17 cellular contexts compared by ENCODE assay signal in the genomic region with DNA sequence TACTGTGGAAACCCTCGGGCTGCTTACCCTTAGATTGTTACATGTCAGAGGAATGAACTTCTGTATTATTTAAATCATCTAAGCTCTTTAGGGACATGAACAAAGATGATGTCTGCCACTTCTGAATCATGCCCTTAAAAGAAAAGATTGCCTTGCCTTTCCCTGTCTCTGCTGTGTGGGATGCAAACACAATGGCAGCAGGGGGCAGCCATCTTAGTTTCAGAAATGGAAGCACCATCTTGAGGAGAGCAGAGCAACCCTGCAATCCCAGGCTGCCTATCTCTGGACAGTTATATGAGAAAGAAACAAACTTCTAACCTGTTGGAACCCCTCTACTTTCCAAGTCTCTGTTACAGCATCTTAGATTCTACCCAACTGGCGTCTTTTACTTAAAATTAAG. TPM values are rescaled to one million over a fixed set of nuclear protein-coding genes. Genes with fewer than 3 reads are reported as not detected.
DNase-seq lines count a peak whose midpoint lies in the region; ATAC-seq, FAIRE-seq and TF ChIP-seq lines count a peak whose summit lies in the region.
"Had no signal": no experiment of that assay in that cellular context is flagged by ENCODE, and none has a peak within 500 bp of the region (broad histone marks: within the 10 kb centered on the region; RNA-seq: fewer than 3 reads in every experiment).

No MANE protein-coding gene starts in this region.

- CTCF ChIA-PET in HepG2 (lab: Yijun Ruan, JAX; ENCODE audit: low intra/inter-chr PET ratio, low total read pairs) (no interaction called here), PC-3 (lab: Charles Lee) (interaction anchor here (0.5 kb wide), 1 partner anchor 107 kb away, joined by 3 read pairs; no protein-coding TSS in a partner anchor)

- H3K9me2 ChIP-seq in PC-3 (replicated peaks; ENCODE audit: low read length), result no peaks in the 10 kb centered on the region

- H3K9ac ChIP-seq in HepG2 (ENCODE audit: insufficient read depth, low read depth, low read length) (no peak overlapping the region), PC-3 (ENCODE audit: low read length) (no peak overlapping the region)
- H3K9ac ChIP-seq: BLaER1 had no signal

- ATAC-seq in HepG2 (no peak), right lobe of liver (no peak), PC-3 (no peak)
- ATAC-seq: GM12878 had no signal

- peaks cover 6% of the 10 kb centered on the region for H3K9me3 ChIP-seq in HepG2 (ENCODE audit: low read length)
- H3K9me3 ChIP-seq in right lobe of liver, result no peaks in the 10 kb centered on the region
- no peaks in the 10 kb centered on the region for H3K9me3 ChIP-seq in PC-3 (ENCODE audit: low read length)
- H3K9me3 ChIP-seq in neuron (ENCODE audit: low read length), result peaks cover 2% of the 10 kb centered on the region

- H3F3A ChIP-seq in PC-3 (ENCODE audit: low read length, unreplicated experiment), result no peaks in the 10 kb centered on the region

- H3K4me3 ChIP-seq in HepG2 (replicated peaks in 1 of 3; ENCODE audit: insufficient read depth in 1 of 3, low read depth in 2 of 3, low read length in 3 of 3) (no peak overlapping the region), right lobe of liver (no peak overlapping the region), PC-3 (ENCODE audit: low read length) (no peak overlapping the region), neuron (ENCODE audit: low read length) (no peak overlapping the region)
- H3K4me3 ChIP-seq: BLaER1, GM12878 had no signal

- BruUV-seq in HepG2 (replicated peaks; lab: Mats Ljungman, UMichigan) (no TSS peak), PC-3 (replicated peaks; lab: Mats Ljungman, UMichigan) (no TSS peak)

- no peak for FAIRE-seq in HepG2 (lab: Jason Lieb, UNC)
- FAIRE-seq: GM12878, GM19239, H54 had no signal

- no peaks in the 10 kb centered on the region for H4K20me1 ChIP-seq in HepG2 (ENCODE audit: insufficient read depth, low read length)
- H4K20me1 ChIP-seq in PC-3 (ENCODE audit: low read length), result no peaks in the 10 kb centered on the region
- H4K20me1 ChIP-seq: BLaER1 had no signal

- no peak for DNase-seq in HepG2 (ENCODE audit: low spot score)
- DNase-seq in right lobe of liver, result no peak
- DNase-seq in PC-3, result no peak
- DNase-seq in NCI-H128 (lab: John Stamatoyannopoulos, UW; ENCODE audit: unreplicated experiment), result no peak
- no peak for DNase-seq in SKM-1 treated with dmso at 0.1 percent for 144 hours (lab: John Stamatoyannopoulos, UW; ENCODE audit: unreplicated experiment)
- no peak for DNase-seq in OCI-M2 (lab: John Stamatoyannopoulos, UW; ENCODE audit: unreplicated experiment)
- DNase-seq: 8988T; CD4-positive, alpha-beta memory T cell; DMS79 treated with DMSO at 0.1 percent for 48 hours; HCEC 1CT had no signal

- in situ Hi-C loops in HepG2 (cut with HindIII; ENCODE audit: extremely low pct_ligation_motif_present, low pct_unique_long_range_greater_than_20kb), result no loop called here

- TF ChIP-seq CTCF in HepG2 (CRISPR knock-in tag; IDR thresholded peaks at IDR 0.05), result no peak
- TF ChIP-seq CTCF in right lobe of liver (IDR thresholded peaks at IDR 0.05), result no peak
- TF ChIP-seq CTCF in PC-3 (conservative IDR thresholded peaks at IDR 0.05; ENCODE audit: low read depth, low read length), result no peak

- POLR2A ChIA-PET in HepG2 (lab: Yijun Ruan, JAX) (interaction anchor here (1.3 kb wide), 1 partner anchor 36 kb away, joined by 5 read pairs; no protein-coding TSS in a partner anchor), PC-3 (lab: Charles Lee; ENCODE audit: unreplicated experiment) (no interaction called here)

- TF ChIP-seq RAD21 in HepG2 (CRISPR knock-in tag; IDR thresholded peaks at IDR 0.05), result no peak

- no peak for TF ChIP-seq EP300 in HepG2 (IDR thresholded peaks at IDR 0.05; ENCODE audit: low read depth in 2 of 2, low read length in 2 of 2)
- no peak for TF ChIP-seq EP300 in HepG2 (CRISPR knock-in tag; IDR thresholded peaks at IDR 0.05; ENCODE audit: borderline replicate concordance)

- TF ChIP-seq POLR2A in HepG2 (IDR thresholded peaks at IDR 0.05; ENCODE audit: insufficient read depth in 1 of 2, low read depth in 2 of 2, low read length in 2 of 2) (no peak), right lobe of liver (IDR thresholded peaks at IDR 0.05) (no peak)

- peaks cover 7% of the 10 kb centered on the region for H3K4me1 ChIP-seq in HepG2 (ENCODE audit: insufficient read depth, low read length)
- no peaks in the 10 kb centered on the region for H3K4me1 ChIP-seq in right lobe of liver
- no peaks in the 10 kb centered on the region for H3K4me1 ChIP-seq in PC-3 (ENCODE audit: insufficient read depth, low read length)
- no peaks in the 10 kb centered on the region for H3K4me1 ChIP-seq in neuron (ENCODE audit: insufficient read depth, low read length)

- H3K4me2 ChIP-seq in HepG2 (ENCODE audit: low read depth, low read length) (no peak overlapping the region), PC-3 (ENCODE audit: low read length) (no peak overlapping the region)
- H3K4me2 ChIP-seq: BLaER1 had no signal

- no peak overlapping the region for H2AFZ ChIP-seq in HepG2 (ENCODE audit: low read length)
- peak overlapping the region; percentile 35 for H2AFZ ChIP-seq in PC-3 (ENCODE audit: low read length)
- peak overlapping the region; percentile 9 for H2AFZ ChIP-seq in neuron (ENCODE audit: low read depth, low read length)

- H3K27ac ChIP-seq in HepG2 (ENCODE audit: extremely low read length, insufficient read depth, low read length), result no peak overlapping the region
- H3K27ac ChIP-seq in right lobe of liver, result no peak overlapping the region
- H3K27ac ChIP-seq in PC-3 (ENCODE audit: low read length), result no peak overlapping the region
- H3K27ac ChIP-seq: BLaER1 had no signal

- H3K27me3 ChIP-seq in HepG2 (ENCODE audit: control insufficient read depth in 1 of 2, insufficient read depth in 2 of 2, low read length in 2 of 2) (no peaks in the 10 kb centered on the region), right lobe of liver (no peaks in the 10 kb centered on the region), PC-3 (ENCODE audit: low read length) (peaks cover 21% of the 10 kb centered on the region), neuron (ENCODE audit: insufficient read depth, low read length) (no peaks in the 10 kb centered on the region)
- H3K27me3 ChIP-seq: BLaER1 had no signal

- H3K79me2 ChIP-seq in HepG2 (ENCODE audit: insufficient read depth, low read length), result no peaks in the 10 kb centered on the region
- H3K79me2 ChIP-seq in PC-3 (ENCODE audit: low read length), result no peaks in the 10 kb centered on the region

- intact Hi-C loops in HepG2 (cut with micrococcal nuclease; ENCODE audit: unreplicated experiment) (no loop called here), right lobe of liver (cut with DNase I) (no loop called here), PC-3 (cut with micrococcal nuclease) (no loop called here)

- WGBS in HepG2 (ENCODE audit: low lambda C conversion rate), result 37% methylated on average over 2 of the region's 2 CpGs
- WGBS in right lobe of liver (ENCODE audit: insufficient coverage, low coverage, low lambda C conversion rate, missing lambda C conversion rate), result 68% methylated on average over 2 of the region's 2 CpGs

- H3K36me3 ChIP-seq in HepG2 (replicated peaks in 1 of 2; ENCODE audit: control insufficient read depth in 1 of 2, insufficient read depth in 2 of 2, low read length in 2 of 2), result no peaks in the 10 kb centered on the region
- H3K36me3 ChIP-seq in right lobe of liver, result no peaks in the 10 kb centered on the region
- H3K36me3 ChIP-seq in PC-3 (ENCODE audit: low read depth, low read length), result no peaks in the 10 kb centered on the region
- H3K36me3 ChIP-seq in neuron (ENCODE audit: insufficient read depth, low read length), result no peaks in the 10 kb centered on the region
- H3K36me3 ChIP-seq: BLaER1 had no signal

TF ChIP-seq in HepG2, 621 proteins besides CTCF, POLR2A, EP300 and RAD21 (continues in another document):
- 0 out of 2 replicates have a peak, but pooled peaks have one; percentile 65 for TF ChIP-seq ZNF644 (CRISPR knock-in tag; IDR thresholded peaks at IDR 0.05; ENCODE audit: low read depth)
- TF ChIP-seq, protein P1, sequence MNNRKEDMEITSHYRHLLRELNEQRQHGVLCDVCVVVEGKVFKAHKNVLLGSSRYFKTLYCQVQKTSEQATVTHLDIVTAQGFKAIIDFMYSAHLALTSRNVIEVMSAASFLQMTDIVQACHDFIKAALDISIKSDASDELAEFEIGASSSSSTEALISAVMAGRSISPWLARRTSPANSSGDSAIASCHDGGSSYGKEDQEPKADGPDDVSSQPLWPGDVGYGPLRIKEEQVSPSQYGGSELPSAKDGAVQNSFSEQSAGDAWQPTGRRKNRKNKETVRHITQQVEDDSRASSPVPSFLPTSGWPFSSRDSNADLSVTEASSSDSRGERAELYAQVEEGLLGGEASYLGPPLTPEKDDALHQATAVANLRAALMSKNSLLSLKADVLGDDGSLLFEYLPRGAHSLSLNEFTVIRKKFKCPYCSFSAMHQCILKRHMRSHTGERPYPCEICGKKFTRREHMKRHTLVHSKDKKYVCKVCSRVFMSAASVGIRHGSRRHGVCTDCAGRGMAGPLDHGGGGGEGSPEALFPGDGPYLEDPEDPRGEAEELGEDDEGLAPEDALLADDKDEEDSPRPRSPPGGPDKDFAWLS (CRISPR knock-in tag; IDR thresholded peaks at IDR 0.05; ENCODE audit: borderline replicate concordance), result no peak

RNA-seq across cellular contexts. Expression of a gene that starts 16.7 kb away (rescaled TPM):
- total RNA-seq in HepG2 (2016; rRNA removed; fragmentation: Illumina TruSeq; extraction: Trizol) (197 and 202 TPM in 2 replicates), right lobe of liver (10 to 100 TPM; 16.4 to 96.9 (median 42.6) TPM), PC-3 (2014; rRNA removed) (0.23 and 0.66 TPM in 2 replicates)
- total RNA-seq in HepG2 (2016; cell fraction: cytosol; rRNA removed; fragmentation: Illumina TruSeq; extraction: Trizol; ENCODE audit: low read depth), result 34.5 and 39.5 TPM in 2 replicates
- 175 and 198 TPM in 2 replicates for total RNA-seq in HepG2 (2016; cell fraction: insoluble cytoplasmic fraction; rRNA removed; fragmentation: Illumina TruSeq; extraction: Trizol)
- total RNA-seq in HepG2 (2016; cell fraction: membrane; rRNA removed; fragmentation: Illumina TruSeq; extraction: Trizol), result 156 and 157 TPM in 2 replicates
- total RNA-seq in HepG2 (2016; cell fraction: nucleus; rRNA removed; fragmentation: Illumina TruSeq; extraction: Trizol), result 187 and 216 TPM in 2 replicates
- 346 and 353 TPM in 2 replicates for polyA plus RNA-seq in HepG2 (2011; rRNA removed)
- 266 and 275 TPM in 2 replicates for polyA plus RNA-seq in HepG2 (2011; cell fraction: cytosol; rRNA removed)
- 442 and 465 TPM in 2 replicates for polyA plus RNA-seq in HepG2 (2011; cell fraction: nucleus; rRNA removed)
- polyA plus RNA-seq in HepG2 (2012), result 217 and 233 TPM in 2 replicates
- 21.4 and 26.2 TPM in 2 replicates for polyA plus RNA-seq in HepG2 (2016; cell fraction: cytosol; fragmentation: Illumina TruSeq; extraction: Trizol; ENCODE audit: low read depth)
- 217 and 237 TPM in 2 replicates for polyA plus RNA-seq in HepG2 (2016; cell fraction: insoluble cytoplasmic fraction; fragmentation: Illumina TruSeq; extraction: Trizol; ENCODE audit: low read depth)
- polyA plus RNA-seq in HepG2 (2016; cell fraction: membrane; fragmentation: Illumina TruSeq; extraction: Trizol; ENCODE audit: low read depth), result 106 and 107 TPM in 2 replicates
- 258 and 265 TPM in 2 replicates for polyA plus RNA-seq in HepG2 (2016; cell fraction: nucleus; fragmentation: Illumina TruSeq; extraction: Trizol; ENCODE audit: insufficient read depth, low read depth)
- 1.0 and 1,188 TPM in 2 replicates for polyA minus RNA-seq in HepG2 (2011; rRNA and poly(A)+ RNA removed; ENCODE audit: low replicate concordance)
- polyA minus RNA-seq in HepG2 (2011; cell fraction: cytosol; rRNA and poly(A)+ RNA removed), result 240 and 275 TPM in 2 replicates
- 508 and 622 TPM in 2 replicates for polyA minus RNA-seq in HepG2 (2011; cell fraction: nucleus; rRNA and poly(A)+ RNA removed)
- polyA plus RNA-seq: AG04450, CD14-positive monocyte had no signal

Comparison
In these comparisons a context has a peak if more than half of its experiments do, and no peak if none do; other contexts are left out.
1. RNA of a gene that starts 16.7 kb away (total RNA-seq): 34.5 to 216 TPM in HepG2 and 16.4 to 96.9 TPM in right lobe of liver; 0.23 to 0.66 TPM in PC-3; every median in the first group is over 10 times any median in the second.